27 cellular contexts compared by ENCODE assay signal in genomic region chr2:178380763-178381162, GRCh38.
"Had no signal": no experiment of that assay in that cellular context is flagged by ENCODE, and none has a peak within 500 bp of the region (broad histone marks: within the 10 kb centered on the region; RNA-seq: fewer than 3 reads in every experiment).

No MANE protein-coding gene starts in this region.

- H3K4me3 Mint-ChIP-seq: mesothelial cell of epicardium; naive B cell; natural killer cell; nephron progenitor cell; neural progenitor cell; stimulated activated naive B cell treated with anti-CD40 and anti-IgM and Interleukin-4, amounts not matched to agents 10 μg/mL and 1 μg/mL and 100 μg/mL, for 72 hours had no signal

- H3K36me3 Mint-ChIP-seq: mesothelial cell of epicardium; naive B cell; natural killer cell; stimulated activated naive B cell treated with anti-CD40 and anti-IgM and Interleukin-4, amounts not matched to agents 10 μg/mL and 1 μg/mL and 100 μg/mL, for 72 hours had no signal

- H3K27ac ChIP-seq: left ventricle myocardium inferior, neural progenitor cell, neutrophil, parathyroid adenoma, psoas muscle, right lobe of liver, suprapubic skin, thoracic aorta, tibial artery, upper lobe of right lung had no signal

- ATAC-seq: natural killer cell; psoas muscle; right lobe of liver; stimulated activated naive B cell treated with anti-CD40 and anti-IgM and Interleukin-4, amounts not matched to agents 10 μg/mL and 1 μg/mL and 100 μg/mL, for 72 hours; stimulated activated naive CD8-positive, alpha-beta T cell treated with anti-CD3 and anti-CD28 coated beads, Interleukin-15, Interleukin-2, amounts not matched to agents 100 U/mL and 50 U/mL, for 24 hours; upper lobe of right lung had no signal

- H3K4me1 ChIP-seq: left ventricle myocardium inferior, neural progenitor cell, parathyroid adenoma, psoas muscle, right lobe of liver, suprapubic skin, tibial artery, upper lobe of right lung had no signal

- H3K9ac ChIP-seq: neural progenitor cell, parathyroid adenoma had no signal

- H3K4me3 ChIP-seq: left ventricle myocardium inferior, lung, neural progenitor cell, psoas muscle, right lobe of liver, smooth muscle cell, suprapubic skin, thoracic aorta, tibial artery, upper lobe of right lung had no signal

- H3K4me1 Mint-ChIP-seq: naive B cell; natural killer cell; nephron progenitor cell; neural progenitor cell; stimulated activated naive B cell treated with anti-CD40 and anti-IgM and Interleukin-4, amounts not matched to agents 10 μg/mL and 1 μg/mL and 100 μg/mL, for 72 hours had no signal

- FAIRE-seq: urothelium cell line had no signal

- H3K9me3 Mint-ChIP-seq: mesothelial cell of epicardium; naive B cell; natural killer cell; nephron progenitor cell; neural progenitor cell; stimulated activated naive B cell treated with anti-CD40 and anti-IgM and Interleukin-4, amounts not matched to agents 10 μg/mL and 1 μg/mL and 100 μg/mL, for 72 hours had no signal

- H3K27me3 ChIP-seq: neural progenitor cell, neutrophil, right lobe of liver, suprapubic skin, tibial artery, upper lobe of right lung had no signal

- H3K9me3 ChIP-seq: left ventricle myocardium inferior, neutrophil, psoas muscle, right lobe of liver, suprapubic skin, thoracic aorta, tibial artery, upper lobe of right lung had no signal

- H3K27ac Mint-ChIP-seq: mesothelial cell of epicardium; natural killer cell; nephron progenitor cell; neural progenitor cell; stimulated activated naive B cell treated with anti-CD40 and anti-IgM and Interleukin-4, amounts not matched to agents 10 μg/mL and 1 μg/mL and 100 μg/mL, for 72 hours had no signal

- H2AFZ ChIP-seq: neural progenitor cell, parathyroid adenoma had no signal

- H3K4me2 ChIP-seq: neural progenitor cell, smooth muscle cell had no signal

- H3K79me2 ChIP-seq: parathyroid adenoma had no signal

- DNase-seq: islet precursor cell; left ventricle myocardium inferior; mesendoderm; naive B cell; natural killer cell; nephron progenitor cell; occipital lobe; psoas muscle; right lobe of liver; stimulated activated CD4-positive, alpha-beta T cell treated with anti-CD3 and anti-CD28 coated beads, Interleukin-1b, Interleukin-23, amount 100 ng/mL, for 48 hours; stimulated activated CD4-positive, alpha-beta T cell treated with anti-CD3 and anti-CD28 coated beads, Interleukin-2, amount 100 ng/mL, for 48 hours; stimulated activated CD4-positive, alpha-beta T cell treated with anti-CD3 and anti-CD28 coated beads, Interleukin-4, amount 100 ng/mL, for 4 hours; stimulated activated CD8-positive, alpha-beta memory T cell treated with anti-CD3 and anti-CD28 coated beads, Interleukin-4, amount 100 ng/mL, for 48 hours; stimulated activated naive B cell treated with anti-CD40 and anti-IgM and Interleukin-4, amounts not matched to agents 10 μg/mL and 1 μg/mL and 100 μg/mL, for 72 hours; stimulated activated naive CD8-positive, alpha-beta T cell treated with anti-CD3 and anti-CD28 coated beads, Interleukin-15, Interleukin-2, amounts not matched to agents 100 U/mL and 50 U/mL, for 24 hours; tibial artery; trophoblast cell; upper lobe of right lung had no signal

- H3K36me3 ChIP-seq: neural progenitor cell, neutrophil, right lobe of liver, thoracic aorta, upper lobe of right lung had no signal
